ENCODE assay signal across 1 cellular context in genomic region chr2:88400398-88400797, GRCh38.
TF ChIP-seq lines count a peak whose summit lies in the region.

No MANE protein-coding gene starts in this region.

TF ChIP-seq in H1, 55 proteins besides CTCF, POLR2A, EP300 and RAD21:
- no peak for TF ChIP-seq E2F6 (IDR thresholded peaks at IDR 0.05)
- TF ChIP-seq ATF3 (IDR thresholded peaks at IDR 0.05; ENCODE audit: insufficient read depth, low read depth, low read length), result no peak
- TF ChIP-seq, protein P1, sequence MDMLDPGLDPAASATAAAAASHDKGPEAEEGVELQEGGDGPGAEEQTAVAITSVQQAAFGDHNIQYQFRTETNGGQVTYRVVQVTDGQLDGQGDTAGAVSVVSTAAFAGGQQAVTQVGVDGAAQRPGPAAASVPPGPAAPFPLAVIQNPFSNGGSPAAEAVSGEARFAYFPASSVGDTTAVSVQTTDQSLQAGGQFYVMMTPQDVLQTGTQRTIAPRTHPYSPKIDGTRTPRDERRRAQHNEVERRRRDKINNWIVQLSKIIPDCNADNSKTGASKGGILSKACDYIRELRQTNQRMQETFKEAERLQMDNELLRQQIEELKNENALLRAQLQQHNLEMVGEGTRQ (IDR thresholded peaks at IDR 0.05; ENCODE audit: low read length), result no peak
